In genomic region chr14:49982082-49982481, GRCh38 we compare ENCODE assay signal across 13 cellular contexts.
A peak's percentile ranks its signal among the peaks of the same experiment; 100 is the strongest.
DNase-seq lines count a peak whose midpoint lies in the region; ATAC-seq and TF ChIP-seq lines count a peak whose summit lies in the region.
"Had no signal": no experiment of that assay in that cellular context is flagged by ENCODE, and none has a peak within 500 bp of the region (broad histone marks: within the 10 kb centered on the region; RNA-seq: fewer than 3 reads in every experiment).

No MANE protein-coding gene starts in this region.

- peaks cover 85% of the 10 kb centered on the region for H3K4me1 Mint-ChIP-seq in activated CD4-positive, alpha-beta T cell treated with anti-CD3 and anti-CD28 coated beads for 36 hours
- H3K4me1 Mint-ChIP-seq in activated naive CD8-positive, alpha-beta T cell treated with anti-CD3 and anti-CD28 coated beads, Interleukin-2, amount 10 ng/mL, durations not matched to agents 7 days and 5 days = peaks cover 52% of the 10 kb centered on the region
- peaks cover 42 to 56% of the 10 kb centered on the region in 2 donors for H3K4me1 Mint-ChIP-seq in stimulated activated naive B cell treated with anti-CD40 and anti-IgM and Interleukin-4, amounts not matched to agents 10 μg/mL and 1 μg/mL and 100 μg/mL, for 72 hours
- H3K4me1 Mint-ChIP-seq in natural killer cell = peaks cover 14 to 30% of the 10 kb centered on the region in 2 donors

- 68% methylated on average over 7 of the region's 7 CpGs for WGBS in hepatocyte (ENCODE audit: low lambda C conversion rate, missing lambda C conversion rate)

- no peak overlapping the region for H3K4me3 ChIP-seq in hepatocyte

- no peaks in the 10 kb centered on the region for H3K27me3 Mint-ChIP-seq in activated CD4-positive, alpha-beta T cell treated with anti-CD3 and anti-CD28 coated beads for 36 hours
- H3K27me3 Mint-ChIP-seq in activated naive CD8-positive, alpha-beta T cell treated with anti-CD3 and anti-CD28 coated beads, Interleukin-2, amount 10 ng/mL, durations not matched to agents 7 days and 5 days = no peaks in the 10 kb centered on the region
- no peaks in the 10 kb centered on the region for H3K27me3 Mint-ChIP-seq in stimulated activated naive B cell treated with anti-CD40 and anti-IgM and Interleukin-4, amounts not matched to agents 10 μg/mL and 1 μg/mL and 100 μg/mL, for 72 hours
- H3K27me3 Mint-ChIP-seq in natural killer cell (ENCODE audit: low read depth in 2 of 2) = no peaks in the 10 kb centered on the region

- peak overlapping the region; percentile 37 for H3K27ac ChIP-seq in hepatocyte

- intact Hi-C loops in activated CD4-positive, alpha-beta T cell treated with anti-CD3 and anti-CD28 coated beads for 36 hours (cut with DNase I, micrococcal nuclease) = no loop called here
- intact Hi-C loops in natural killer cell (cut with micrococcal nuclease) = no loop called here

- H4K20me1 ChIP-seq in hepatocyte (ENCODE audit: insufficient read depth, poor library complexity, severe bottlenecking) = no peaks in the 10 kb centered on the region

- H3K4me2 ChIP-seq in hepatocyte = no peak overlapping the region

- H3K4me3 Mint-ChIP-seq in activated CD4-positive, alpha-beta T cell treated with anti-CD3 and anti-CD28 coated beads for 36 hours = peak overlapping the region; percentile 34
- H3K4me3 Mint-ChIP-seq in activated naive CD8-positive, alpha-beta T cell treated with anti-CD3 and anti-CD28 coated beads, Interleukin-2, amount 10 ng/mL, durations not matched to agents 7 days and 5 days = no peak overlapping the region
- no peak overlapping the region for H3K4me3 Mint-ChIP-seq in stimulated activated naive B cell treated with anti-CD40 and anti-IgM and Interleukin-4, amounts not matched to agents 10 μg/mL and 1 μg/mL and 100 μg/mL, for 72 hours
- no peak overlapping the region for H3K4me3 Mint-ChIP-seq in natural killer cell

- peaks cover 3% of the 10 kb centered on the region for H3K36me3 Mint-ChIP-seq in activated CD4-positive, alpha-beta T cell treated with anti-CD3 and anti-CD28 coated beads for 36 hours (ENCODE audit: low read depth)
- H3K36me3 Mint-ChIP-seq in activated naive CD8-positive, alpha-beta T cell treated with anti-CD3 and anti-CD28 coated beads, Interleukin-2, amount 10 ng/mL, durations not matched to agents 7 days and 5 days = peaks cover 46% of the 10 kb centered on the region
- peaks cover 4 to 16% of the 10 kb centered on the region in 2 donors for H3K36me3 Mint-ChIP-seq in stimulated activated naive B cell treated with anti-CD40 and anti-IgM and Interleukin-4, amounts not matched to agents 10 μg/mL and 1 μg/mL and 100 μg/mL, for 72 hours
- H3K36me3 Mint-ChIP-seq in natural killer cell = no peaks in the 10 kb centered on the region

- no peaks in the 10 kb centered on the region for H3K9me3 ChIP-seq in hepatocyte (ENCODE audit: low read depth)

- CTCF ChIA-PET in activated CD4-positive, alpha-beta T cell treated with anti-CD3 and anti-CD28 coated beads for 36 hours (lab: Charles Lee) = interaction anchor here (0.8 to 1.0 kb wide), 2 partner anchors 22 to 54 kb away, joined by 3 to 4 read pairs; no protein-coding TSS in a partner anchor

- H3K27me3 ChIP-seq in hepatocyte = no peaks in the 10 kb centered on the region

- ATAC-seq in activated CD4-positive, alpha-beta T cell treated with anti-CD3 and anti-CD28 coated beads for 36 hours = no peak
- ATAC-seq in activated naive CD8-positive, alpha-beta T cell treated with anti-CD3 and anti-CD28 coated beads, Interleukin-2, amount 10 ng/mL, durations not matched to agents 7 days and 5 days (ENCODE audit: low read depth) = no peak
- no peak for ATAC-seq in stimulated activated naive B cell treated with anti-CD40 and anti-IgM and Interleukin-4, amounts not matched to agents 10 μg/mL and 1 μg/mL and 100 μg/mL, for 72 hours (replicated peaks)
- ATAC-seq in GM21737 (IDR thresholded peaks at IDR 0.05; ENCODE audit: unreplicated experiment) (no peak), natural killer cell (no peak)

- POLR2A ChIA-PET in activated CD4-positive, alpha-beta T cell treated with anti-CD3 and anti-CD28 coated beads for 36 hours (lab: Charles Lee) = interaction anchor here (1.6 kb wide), 1 partner anchor 11 kb away, joined by 5 read pairs; no protein-coding TSS in a partner anchor
- POLR2A ChIA-PET in activated naive CD8-positive, alpha-beta T cell treated with anti-CD3 and anti-CD28 coated beads, Interleukin-2, amount 10 ng/mL, durations not matched to agents 7 days and 5 days (lab: Charles Lee) = no interaction called here

- H2AFZ ChIP-seq in hepatocyte = no peak overlapping the region

- no peaks in the 10 kb centered on the region for H3K9me3 Mint-ChIP-seq in activated CD4-positive, alpha-beta T cell treated with anti-CD3 and anti-CD28 coated beads for 36 hours (ENCODE audit: low read depth)
- no peaks in the 10 kb centered on the region for H3K9me3 Mint-ChIP-seq in activated naive CD8-positive, alpha-beta T cell treated with anti-CD3 and anti-CD28 coated beads, Interleukin-2, amount 10 ng/mL, durations not matched to agents 7 days and 5 days
- peaks cover 0 to 2% of the 10 kb centered on the region in 2 donors for H3K9me3 Mint-ChIP-seq in stimulated activated naive B cell treated with anti-CD40 and anti-IgM and Interleukin-4, amounts not matched to agents 10 μg/mL and 1 μg/mL and 100 μg/mL, for 72 hours
- no peaks in the 10 kb centered on the region for H3K9me3 Mint-ChIP-seq in natural killer cell

- no peak for TF ChIP-seq CTCF in hepatocyte (IDR thresholded peaks at IDR 0.05; ENCODE audit: poor library complexity)
- no peak for TF ChIP-seq CTCF in natural killer cell (IDR thresholded peaks at IDR 0.05)

- no peaks in the 10 kb centered on the region for H3K79me2 ChIP-seq in hepatocyte

- peak overlapping the region; percentile 78 for H3K27ac Mint-ChIP-seq in activated CD4-positive, alpha-beta T cell treated with anti-CD3 and anti-CD28 coated beads for 36 hours
- H3K27ac Mint-ChIP-seq in activated naive CD8-positive, alpha-beta T cell treated with anti-CD3 and anti-CD28 coated beads, Interleukin-2, amount 10 ng/mL, durations not matched to agents 7 days and 5 days = peak overlapping the region; percentile 15
- peak overlapping the region; percentile 89 for H3K27ac Mint-ChIP-seq in stimulated activated naive B cell treated with anti-CD40 and anti-IgM and Interleukin-4, amounts not matched to agents 10 μg/mL and 1 μg/mL and 100 μg/mL, for 72 hours
- peak overlapping the region in 1 of 2 donors; percentile 3 for H3K27ac Mint-ChIP-seq in natural killer cell

- H3K4me1 ChIP-seq in hepatocyte (ENCODE audit: insufficient read depth) = peaks cover 13% of the 10 kb centered on the region

- H3K36me3 ChIP-seq in hepatocyte (replicated peaks; ENCODE audit: insufficient read depth, low read depth) = no peaks in the 10 kb centered on the region

- DNase-seq in activated CD4-positive, alpha-beta T cell treated with anti-CD3 and anti-CD28 coated beads for 36 hours = no peak
- DNase-seq in activated CD4-positive, alpha-beta T cell treated with anti-CD3 and anti-CD28 coated beads for 4 hours = no peak
- DNase-seq in activated naive CD8-positive, alpha-beta T cell treated with anti-CD3 and anti-CD28 coated beads, Interleukin-2, amount 10 ng/mL, durations not matched to agents 7 days and 5 days = no peak
- DNase-seq in hepatocyte (ENCODE audit: low spot score) (no peak), 8988T (no peak), natural killer cell (no peak)
- no peak for DNase-seq in stimulated activated naive B cell treated with anti-CD40 and anti-IgM and Interleukin-4, amounts not matched to agents 10 μg/mL and 1 μg/mL and 100 μg/mL, for 72 hours
- DNase-seq: activated CD8-positive, alpha-beta memory T cell treated with anti-CD3 and anti-CD28 coated beads, Interleukin-2, amount 50 U/mL, for 4 hours; H7; hippocampal formation; NCI-H774; stimulated activated naive CD4-positive, alpha-beta T cell had no signal

- H3K9me2 ChIP-seq in hepatocyte (replicated peaks; ENCODE audit: insufficient read depth) = no peaks in the 10 kb centered on the region
